In genomic region chr2:5967506-5967905, GRCh38 we compare ENCODE assay signal across 25 cellular contexts.
A peak's percentile ranks its signal among the peaks of the same experiment; 100 is the strongest.
DNase-seq lines count a peak whose midpoint lies in the region; ATAC-seq and TF ChIP-seq lines count a peak whose summit lies in the region.
"Had no signal": no experiment of that assay in that cellular context is flagged by ENCODE, and none has a peak within 500 bp of the region (broad histone marks: within the 10 kb centered on the region; RNA-seq: fewer than 3 reads in every experiment).

No MANE protein-coding gene starts in this region.

- H2BK120ac ChIP-seq in neuronal stem cell (ENCODE audit: low read depth, low read length): no peak overlapping the region

- peak overlapping the region; percentile 55 for H3K18ac ChIP-seq in neuronal stem cell (ENCODE audit: low read length)

- TF ChIP-seq CTCF in GM13976 (IDR thresholded peaks at IDR 0.05; ENCODE audit: borderline replicate concordance, control extremely low read depth, extremely low read depth, insufficient read depth, missing control alignments) (no peak), esophagus muscularis mucosa (IDR thresholded peaks at IDR 0.05) (no peak)

- H3K9ac ChIP-seq in neuronal stem cell (ENCODE audit: low read depth, low read length, poor library complexity): peak overlapping the region; percentile 44
- H3K9ac ChIP-seq: BLaER1 had no signal

- H3K4me1 ChIP-seq in esophagus muscularis mucosa (no peaks in the 10 kb centered on the region), neuronal stem cell (ENCODE audit: control insufficient read depth in 2 of 2, insufficient read depth in 1 of 2, low read depth in 1 of 2, low read length in 2 of 2) (peaks cover 0 to 7% of the 10 kb centered on the region in 2 donors)
- H3K4me1 ChIP-seq: BE2C had no signal

- H3K4me1 Mint-ChIP-seq in activated CD4-positive, alpha-beta memory T cell treated with anti-CD3 and anti-CD28 coated beads for 36 hours (ENCODE audit: low read depth): no peaks in the 10 kb centered on the region
- H3K4me1 Mint-ChIP-seq: CD14-positive monocyte; CD4-positive, alpha-beta memory T cell; CD4-positive, CD25-positive, alpha-beta regulatory T cell; CD8-positive, alpha-beta memory T cell had no signal

- no peaks in the 10 kb centered on the region for H3K36me3 Mint-ChIP-seq in activated CD4-positive, alpha-beta memory T cell treated with anti-CD3 and anti-CD28 coated beads for 36 hours
- H3K36me3 Mint-ChIP-seq: CD14-positive monocyte; CD4-positive, alpha-beta memory T cell; CD4-positive, CD25-positive, alpha-beta regulatory T cell had no signal

- no peak for ATAC-seq in GM21367 (IDR thresholded peaks at IDR 0.05; ENCODE audit: unreplicated experiment)
- ATAC-seq: GM12878 had no signal

- no peaks in the 10 kb centered on the region for H3K9me3 ChIP-seq in esophagus muscularis mucosa
- peaks cover 7 to 11% of the 10 kb centered on the region in 2 donors for H3K9me3 ChIP-seq in neuronal stem cell (replicated peaks in 1 of 2; ENCODE audit: control insufficient read depth in 2 of 2, insufficient read depth in 1 of 2, low read depth in 1 of 2, low read length in 2 of 2)
- H3K9me3 ChIP-seq: BE2C had no signal

- TF ChIP-seq EP300 in esophagus muscularis mucosa (IDR thresholded peaks at IDR 0.05): no peak

- H2BK5ac ChIP-seq in neuronal stem cell (ENCODE audit: low read length): peak overlapping the region; percentile 59

- POLR2A ChIA-PET in activated CD4-positive, alpha-beta memory T cell treated with anti-CD3 and anti-CD28 coated beads for 36 hours (lab: Charles Lee): no interaction called here

- TF ChIP-seq POLR2A in esophagus muscularis mucosa (IDR thresholded peaks at IDR 0.05; ENCODE audit: low read depth): no peak

- H3K4ac ChIP-seq in neuronal stem cell (ENCODE audit: low read length): no peak overlapping the region

- CTCF ChIA-PET in activated CD4-positive, alpha-beta memory T cell treated with anti-CD3 and anti-CD28 coated beads for 36 hours (lab: Charles Lee): no interaction called here

- H3K4me2 ChIP-seq in neuronal stem cell (ENCODE audit: insufficient read depth, low read length, poor library complexity, severe bottlenecking): no peak overlapping the region
- H3K4me2 ChIP-seq: BLaER1 had no signal

- H3K27me3 ChIP-seq in esophagus muscularis mucosa (no peaks in the 10 kb centered on the region), neuronal stem cell (ENCODE audit: control insufficient read depth in 3 of 3, insufficient read depth in 3 of 3, low read depth in 1 of 3, low read length in 3 of 3) (no peaks in the 10 kb centered on the region)
- H3K27me3 ChIP-seq: BE2C, BLaER1 had no signal

- 96% methylated on average over 5 of the region's 6 CpGs for WGBS in esophagus muscularis mucosa
- WGBS in neuronal stem cell (ENCODE audit: extremely low coverage in 2 of 2, insufficient read length in 2 of 2, insufficient replicate concordance in 1 of 2), 2 donors: no CpG with 5 or more reads among the region's 6 CpGs

- no peak overlapping the region for H3K27ac Mint-ChIP-seq in activated CD4-positive, alpha-beta memory T cell treated with anti-CD3 and anti-CD28 coated beads for 36 hours
- H3K27ac Mint-ChIP-seq: CD14-positive monocyte; CD4-positive, alpha-beta memory T cell; CD8-positive, alpha-beta memory T cell had no signal

- H2AFZ ChIP-seq in neuronal stem cell (ENCODE audit: low read length): no peak overlapping the region

- no peak overlapping the region for H2BK12ac ChIP-seq in neuronal stem cell (ENCODE audit: low read length)

- no peaks in the 10 kb centered on the region for H3K27me3 Mint-ChIP-seq in activated CD4-positive, alpha-beta memory T cell treated with anti-CD3 and anti-CD28 coated beads for 36 hours
- H3K27me3 Mint-ChIP-seq: CD4-positive, alpha-beta memory T cell; CD4-positive, CD25-positive, alpha-beta regulatory T cell; CD8-positive, alpha-beta memory T cell had no signal

- intact Hi-C loops in esophagus muscularis mucosa (cut with DNase I): no loop called here
- intact Hi-C loops in activated CD4-positive, alpha-beta memory T cell treated with anti-CD3 and anti-CD28 coated beads for 36 hours (cut with micrococcal nuclease): no loop called here

- peak overlapping the region; percentile 90 for H4K91ac ChIP-seq in neuronal stem cell (ENCODE audit: low read depth, low read length, poor library complexity)

- H3K14ac ChIP-seq in neuronal stem cell (ENCODE audit: low read length): no peak overlapping the region

- no peak overlapping the region for H3K4me3 ChIP-seq in esophagus muscularis mucosa
- H3K4me3 ChIP-seq in neuronal stem cell (ENCODE audit: low read length in 2 of 2): no peak overlapping the region
- H3K4me3 ChIP-seq: BLaER1, GM12878 had no signal

- no peak overlapping the region for H3K23ac ChIP-seq in neuronal stem cell (ENCODE audit: low read depth, low read length, poor library complexity)

- H2BK15ac ChIP-seq in neuronal stem cell (ENCODE audit: low read length): peak overlapping the region; percentile 72

- in situ Hi-C loops in GM13976 (cut with MboI; ENCODE audit: low sequenced_read_pairs, unreplicated experiment): no loop called here

- H3K79me1 ChIP-seq in neuronal stem cell (ENCODE audit: low read depth, low read length): no peaks in the 10 kb centered on the region

- no peak overlapping the region for H4K8ac ChIP-seq in neuronal stem cell (ENCODE audit: low read depth, low read length)

- no peak overlapping the region for H3K4me3 Mint-ChIP-seq in activated CD4-positive, alpha-beta memory T cell treated with anti-CD3 and anti-CD28 coated beads for 36 hours
- H3K4me3 Mint-ChIP-seq: CD14-positive monocyte; CD4-positive, alpha-beta memory T cell; CD4-positive, CD25-positive, alpha-beta regulatory T cell; CD8-positive, alpha-beta memory T cell had no signal

- H3K36me3 ChIP-seq in esophagus muscularis mucosa (no peaks in the 10 kb centered on the region), neuronal stem cell (replicated peaks in 1 of 2; ENCODE audit: control insufficient read depth in 2 of 2, insufficient read depth in 2 of 2, low read length in 2 of 2) (no peaks in the 10 kb centered on the region)
- H3K36me3 ChIP-seq: BE2C, BLaER1 had no signal

- peak; percentile 1 for DNase-seq in GM13976 (ENCODE audit: low spot score)
- peak; percentile 66 for DNase-seq in esophagus muscularis mucosa (ENCODE audit: extremely low spot score)
- no peak for DNase-seq in neuronal stem cell (ENCODE audit: low spot score)
- DNase-seq in ureter (ENCODE audit: low spot score): peak; percentile 20
- no peak for DNase-seq in SW480 (ENCODE audit: low spot score)
- DNase-seq in activated CD4-positive, alpha-beta memory T cell treated with anti-CD3 and anti-CD28 coated beads for 36 hours: no peak
- DNase-seq: 8988T; ACHN; BE2C; C1 segment of cervical spinal cord; CD4-positive, alpha-beta memory T cell; CD4-positive, CD25-positive, alpha-beta regulatory T cell; CD8-positive, alpha-beta memory T cell; COR-L47; DMS 273 treated with DMSO at 0.1 percent for 48 hours; DMS153; DMS53; DMS79; DND-41; EL; GDM1 had no signal

- H3K27ac ChIP-seq in esophagus muscularis mucosa (replicated peaks in 1 of 4): no peak overlapping the region
- no peak overlapping the region for H3K27ac ChIP-seq in neuronal stem cell (replicated peaks; ENCODE audit: low read length)
- H3K27ac ChIP-seq: BLaER1 had no signal

- peaks cover 7% of the 10 kb centered on the region for H3K9me3 Mint-ChIP-seq in activated CD4-positive, alpha-beta memory T cell treated with anti-CD3 and anti-CD28 coated beads for 36 hours

- H2AK5ac ChIP-seq in neuronal stem cell (ENCODE audit: low read depth, low read length): peak overlapping the region; percentile 91

Comparison
In these comparisons a context has a peak if more than half of its experiments do, and no peak if none do; other contexts are left out.
1. DNase-seq: peak in GM13976 (single experiment), esophagus muscularis mucosa (single experiment) and ureter (single experiment); none in neuronal stem cell (single experiment), SW480 (single experiment) and activated CD4-positive, alpha-beta memory T cell treated with anti-CD3 and anti-CD28 coated beads for 36 hours (single experiment).